In genomic region chr12:11500222-11500860, GRCh38 we compare ENCODE assay signal across 8 cellular contexts.
DNase-seq lines count a peak whose midpoint lies in the region; FAIRE-seq and TF ChIP-seq lines count a peak whose summit lies in the region.

No MANE protein-coding gene starts in this region.

- 3% methylated on average over 58 of the region's 59 CpGs for WGBS in prostate gland

- no peak for TF ChIP-seq POLR2A in prostate gland (IDR thresholded peaks at IDR 0.05)

- TF ChIP-seq CTCF in Calu3 (IDR thresholded peaks at IDR 0.05; ENCODE audit: unreplicated experiment) (no peak), left ventricle myocardium inferior (IDR thresholded peaks at IDR 0.05; ENCODE audit: borderline replicate concordance) (no peak), prostate gland (IDR thresholded peaks at IDR 0.05) (no peak)

- H3K4me1 ChIP-seq in left ventricle myocardium inferior (peaks cover 5% of the 10 kb centered on the region), prostate gland (replicated peaks) (no peaks in the 10 kb centered on the region)

- H3K27me3 ChIP-seq in left ventricle myocardium inferior (ENCODE audit: low read depth) (peaks cover 74% of the 10 kb centered on the region), prostate gland (replicated peaks; ENCODE audit: insufficient read depth) (no peaks in the 10 kb centered on the region)

- CTCF ChIA-PET in Calu3 (lab: Charles Lee) = no interaction called here

- BruUV-seq in Calu3 (replicated peaks; lab: Mats Ljungman, UMichigan) = no TSS peak

- H3K27ac ChIP-seq in left ventricle myocardium inferior (replicated peaks) = no peak overlapping the region
- H3K27ac ChIP-seq in prostate gland = no peak overlapping the region

- no peak overlapping the region for H3K4me3 Mint-ChIP-seq in Calu3 (ENCODE audit: low read depth, unreplicated experiment)

- peaks cover 8% of the 10 kb centered on the region for H3K4me1 Mint-ChIP-seq in Calu3 (ENCODE audit: low read depth, unreplicated experiment)

- H3K27ac Mint-ChIP-seq in Calu3 (ENCODE audit: unreplicated experiment) = no peak overlapping the region

- H3K27me3 Mint-ChIP-seq in Calu3 (ENCODE audit: unreplicated experiment) = peaks cover 85% of the 10 kb centered on the region

- DNase-seq in Calu3 (peak; percentile 86), HT1080 (ENCODE audit: low read depth) (peak; percentile 72), T-helper 2 cell (peak; percentile 47 to 67 (median 59)), amniotic stem cell (lab: John Stamatoyannopoulos, UW) (peak; percentile 55), left ventricle myocardium inferior (peak; percentile 77), prostate gland (ENCODE audit: low spot score) (peak; percentile 77), urothelium cell line (ENCODE audit: low spot score) (peak; percentile 97), NCI-H1694 treated with DMSO at 0.1 percent for 48 hours (lab: John Stamatoyannopoulos, UW) (no peak)

- peaks cover 5% of the 10 kb centered on the region for H3K36me3 Mint-ChIP-seq in Calu3 (ENCODE audit: insufficient read depth, unreplicated experiment)

- peaks cover 3% of the 10 kb centered on the region for H3K9me3 Mint-ChIP-seq in Calu3 (ENCODE audit: low read depth, unreplicated experiment)

- H3K36me3 ChIP-seq in left ventricle myocardium inferior (no peaks in the 10 kb centered on the region), prostate gland (no peaks in the 10 kb centered on the region)

- peak; percentile 77 for FAIRE-seq in urothelium cell line (lab: Jason Lieb, UNC)

- H3K4me3 ChIP-seq in left ventricle myocardium inferior = no peak overlapping the region
- H3K4me3 ChIP-seq in prostate gland = no peak overlapping the region

- intact Hi-C loops in Calu3 (cut with micrococcal nuclease; ENCODE audit: unreplicated experiment) (no loop called here), left ventricle myocardium inferior (cut with micrococcal nuclease) (no loop called here), prostate gland (cut with DNase I) (no loop called here)

- no peaks in the 10 kb centered on the region for H3K9me3 ChIP-seq in left ventricle myocardium inferior (replicated peaks)
- H3K9me3 ChIP-seq in prostate gland = no peaks in the 10 kb centered on the region
